Comparison of ENCODE assay signal across 9 cellular contexts in genomic region chr1:211606327-211606913, GRCh38. TPM values are rescaled to one million over a fixed set of nuclear protein-coding genes. Genes with fewer than 3 reads are reported as not detected.
DNase-seq lines count a peak whose midpoint lies in the region; ATAC-seq and TF ChIP-seq lines count a peak whose summit lies in the region.
"Had no signal": no experiment of that assay in that cellular context is flagged by ENCODE, and none has a peak within 500 bp of the region (broad histone marks: within the 10 kb centered on the region; RNA-seq: fewer than 3 reads in every experiment).

No MANE protein-coding gene starts in this region.

- H3K4me3 ChIP-seq in naive thymus-derived CD4-positive, alpha-beta T cell (ENCODE audit: low read length): peak overlapping the region; percentile 46
- H3K4me3 ChIP-seq in uterus: no peak overlapping the region

- peak; percentile 27 for ATAC-seq in HG02973 (IDR thresholded peaks at IDR 0.05; ENCODE audit: unreplicated experiment)
- ATAC-seq in naive thymus-derived CD4-positive, alpha-beta T cell: peak; percentile 80

- DNase-seq in activated naive CD4-positive, alpha-beta T cell treated with anti-CD3 and anti-CD28 coated beads for 36 hours: peak; percentile 26
- DNase-seq in activated naive CD4-positive, alpha-beta T cell treated with Interleukin-2 at 50 U/mL for 16 hours: no peak
- DNase-seq in T-helper 2 cell treated with Interferon-gamma antibody and Interleukin-4, amounts not matched to agents 5 μg/mL and 100 μg/mL, for 36 hours (ENCODE audit: low spot score): no peak
- DNase-seq in naive thymus-derived CD4-positive, alpha-beta T cell: peak in 4 of 9 donors; percentile 5 to 20 (median 14)
- DNase-seq in uterus (no peak), DMS79 treated with DMSO at 0.1 percent for 48 hours (lab: John Stamatoyannopoulos, UW) (no peak), HT-29 (ENCODE audit: low spot score) (no peak)

- H3K9me3 Mint-ChIP-seq in activated naive CD4-positive, alpha-beta T cell treated with anti-CD3 and anti-CD28 coated beads for 36 hours: no peaks in the 10 kb centered on the region
- no peaks in the 10 kb centered on the region for H3K9me3 Mint-ChIP-seq in T-helper 2 cell treated with Interferon-gamma antibody and Interleukin-4, amounts not matched to agents 5 μg/mL and 100 μg/mL, for 36 hours
- peaks cover 0 to 2% (median 0%) of the 10 kb centered on the region in 11 donors for H3K9me3 Mint-ChIP-seq in naive thymus-derived CD4-positive, alpha-beta T cell

- peaks cover 10% of the 10 kb centered on the region for H3K4me1 Mint-ChIP-seq in activated naive CD4-positive, alpha-beta T cell treated with anti-CD3 and anti-CD28 coated beads for 36 hours (ENCODE audit: low read depth)
- H3K4me1 Mint-ChIP-seq in T-helper 2 cell treated with Interferon-gamma antibody and Interleukin-4, amounts not matched to agents 5 μg/mL and 100 μg/mL, for 36 hours (ENCODE audit: low read depth): peaks cover 20% of the 10 kb centered on the region
- peaks cover 15 to 26% (median 23%) of the 10 kb centered on the region in 7 donors for H3K4me1 Mint-ChIP-seq in naive thymus-derived CD4-positive, alpha-beta T cell

- no peaks in the 10 kb centered on the region for H3K27me3 Mint-ChIP-seq in activated naive CD4-positive, alpha-beta T cell treated with anti-CD3 and anti-CD28 coated beads for 36 hours (ENCODE audit: low read depth)
- H3K27me3 Mint-ChIP-seq in T-helper 2 cell treated with Interferon-gamma antibody and Interleukin-4, amounts not matched to agents 5 μg/mL and 100 μg/mL, for 36 hours (ENCODE audit: low read depth): peaks cover 3% of the 10 kb centered on the region
- peaks cover 0 to 6% (median 0%) of the 10 kb centered on the region in 5 donors for H3K27me3 Mint-ChIP-seq in naive thymus-derived CD4-positive, alpha-beta T cell

- H3K36me3 Mint-ChIP-seq in activated naive CD4-positive, alpha-beta T cell treated with anti-CD3 and anti-CD28 coated beads for 36 hours (ENCODE audit: low read depth): no peaks in the 10 kb centered on the region
- peaks cover 2% of the 10 kb centered on the region for H3K36me3 Mint-ChIP-seq in T-helper 2 cell treated with Interferon-gamma antibody and Interleukin-4, amounts not matched to agents 5 μg/mL and 100 μg/mL, for 36 hours (ENCODE audit: low read depth)
- H3K36me3 Mint-ChIP-seq in naive thymus-derived CD4-positive, alpha-beta T cell: peaks cover 0 to 7% (median 0%) of the 10 kb centered on the region in 5 donors

- no peak for TF ChIP-seq CTCF in uterus (IDR thresholded peaks at IDR 0.05)

- no peak for TF ChIP-seq POLR2A in uterus (IDR thresholded peaks at IDR 0.05)

- peak overlapping the region; percentile 24 for H3K27ac ChIP-seq in naive thymus-derived CD4-positive, alpha-beta T cell (ENCODE audit: low read depth, low read length)
- H3K27ac ChIP-seq in uterus: no peak overlapping the region
- H3K27ac ChIP-seq: C4-2B had no signal

- CTCF ChIA-PET in activated naive CD4-positive, alpha-beta T cell treated with anti-CD3 and anti-CD28 coated beads for 36 hours (lab: Charles Lee): interaction anchor here (0.6 to 1.4 kb wide), 5 partner anchors 28 to 1831 kb away, joined by 3 to 5 read pairs (median 3); partner anchors contain the start of gene SLC30A1
- CTCF ChIA-PET in naive thymus-derived CD4-positive, alpha-beta T cell (lab: Charles Lee): interaction anchor here (1.0 to 1.1 kb wide), 2 partner anchors 28 to 34 kb away, joined by 3 read pairs; partner anchors contain the start of gene SLC30A1

- H3K36me3 ChIP-seq in naive thymus-derived CD4-positive, alpha-beta T cell (ENCODE audit: control insufficient read depth in 2 of 3, insufficient read depth in 3 of 3, low read length in 3 of 3): no peaks in the 10 kb centered on the region
- H3K36me3 ChIP-seq in uterus: no peaks in the 10 kb centered on the region

- peaks cover 0 to 5% of the 10 kb centered on the region in 2 donors for H3K4me1 ChIP-seq in naive thymus-derived CD4-positive, alpha-beta T cell (ENCODE audit: control insufficient read depth in 2 of 2, insufficient read depth in 2 of 2, low read length in 2 of 2)
- H3K4me1 ChIP-seq in uterus: no peaks in the 10 kb centered on the region

- H3K27ac Mint-ChIP-seq in activated naive CD4-positive, alpha-beta T cell treated with anti-CD3 and anti-CD28 coated beads for 36 hours: peak overlapping the region; percentile 54
- peak overlapping the region; percentile 85 for H3K27ac Mint-ChIP-seq in T-helper 2 cell treated with Interferon-gamma antibody and Interleukin-4, amounts not matched to agents 5 μg/mL and 100 μg/mL, for 36 hours
- H3K27ac Mint-ChIP-seq in naive thymus-derived CD4-positive, alpha-beta T cell: peak overlapping the region; percentile 38 to 93 (median 79)

- peak overlapping the region; percentile 63 for H3K4me3 Mint-ChIP-seq in activated naive CD4-positive, alpha-beta T cell treated with anti-CD3 and anti-CD28 coated beads for 36 hours
- H3K4me3 Mint-ChIP-seq in T-helper 2 cell treated with Interferon-gamma antibody and Interleukin-4, amounts not matched to agents 5 μg/mL and 100 μg/mL, for 36 hours: peak overlapping the region; percentile 74
- H3K4me3 Mint-ChIP-seq in naive thymus-derived CD4-positive, alpha-beta T cell: peak overlapping the region; percentile 59 to 87 (median 82)

- H3K27me3 ChIP-seq in naive thymus-derived CD4-positive, alpha-beta T cell (ENCODE audit: control insufficient read depth in 2 of 2, insufficient read depth in 2 of 2, low read length in 2 of 2): no peaks in the 10 kb centered on the region
- no peaks in the 10 kb centered on the region for H3K27me3 ChIP-seq in uterus

- POLR2A ChIA-PET in naive thymus-derived CD4-positive, alpha-beta T cell (lab: Charles Lee): interaction anchor here (0.7 to 0.8 kb wide), 2 partner anchors 20 to 28 kb away, joined by 3 to 6 read pairs; partner anchors contain the start of gene SLC30A1

- intact Hi-C loops in activated naive CD4-positive, alpha-beta T cell treated with anti-CD3 and anti-CD28 coated beads for 36 hours (cut with micrococcal nuclease): loop anchor here (2.0 kb wide), 1 partner anchor 26 kb away; no protein-coding TSS in a partner anchor
- intact Hi-C loops in naive thymus-derived CD4-positive, alpha-beta T cell (cut with micrococcal nuclease): loop anchor here in 1 of 2 donors (1.0 kb wide), 1 partner anchor 27 kb away; the partner anchor contains the start of gene SLC30A1
- intact Hi-C loops in uterus (cut with DNase I; ENCODE audit: low total_unique reads): no loop called here

- no peaks in the 10 kb centered on the region for H3K9me3 ChIP-seq in naive thymus-derived CD4-positive, alpha-beta T cell (ENCODE audit: control insufficient read depth in 2 of 3, low read length in 3 of 3)
- no peaks in the 10 kb centered on the region for H3K9me3 ChIP-seq in uterus

RNA-seq across cellular contexts. Expression of gene SLC30A1, which starts 27.5 kb away (rescaled TPM):
- 1 to 10 TPM; 4.4 to 4.7 TPM for total RNA-seq in activated naive CD4-positive, alpha-beta T cell treated with anti-CD3 and anti-CD28 coated beads for 36 hours
- total RNA-seq in naive thymus-derived CD4-positive, alpha-beta T cell: 10 to 100 TPM in 1 of 5 experiments, 1 to 10 TPM in 4; 5.8 to 12.1 (median 8.8) TPM
- 1 to 10 TPM; 1.1 to 2.0 TPM for polyA plus RNA-seq in naive thymus-derived CD4-positive, alpha-beta T cell
- total RNA-seq in uterus: 10 to 100 TPM; 12.8 to 44.7 (median 19.1) TPM
- total RNA-seq in HT-29 (2014; rRNA removed; shearing (Covaris generic)): 8.1 and 8.6 TPM in 2 replicates
